In the genomic region with DNA sequence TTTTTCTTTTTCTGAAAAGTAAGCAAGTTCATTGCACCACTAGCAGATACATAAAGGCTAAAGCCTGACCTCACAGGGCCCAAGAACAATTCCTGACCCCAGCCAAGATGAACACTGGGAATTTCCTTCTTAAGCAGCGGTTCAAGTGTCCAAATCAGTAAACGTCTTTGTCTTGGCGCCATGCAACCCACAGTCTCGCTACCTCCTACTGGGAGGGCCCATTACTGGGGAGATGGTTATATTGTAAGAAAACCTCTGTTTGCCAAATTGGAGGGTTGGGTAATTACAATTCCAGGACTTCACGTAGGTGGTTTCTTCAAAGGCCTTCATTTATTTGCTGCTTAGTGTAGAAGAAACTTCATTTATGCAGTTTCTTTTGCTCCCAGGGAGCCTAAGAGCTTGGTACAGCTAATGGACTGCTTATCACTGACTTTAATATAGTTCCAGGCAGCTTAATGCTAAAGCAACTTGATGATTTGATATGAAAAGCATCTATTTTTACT, we compare ENCODE assay signal across 17 cellular contexts. TPM values are rescaled to one million over a fixed set of nuclear protein-coding genes. Genes with fewer than 3 reads are reported as not detected.
DNase-seq lines count a peak whose midpoint lies in the region; TF ChIP-seq lines count a peak whose summit lies in the region.
"Had no signal": no experiment of that assay in that cellular context is flagged by ENCODE, and none has a peak within 500 bp of the region (broad histone marks: within the 10 kb centered on the region; RNA-seq: fewer than 3 reads in every experiment).

No MANE protein-coding gene starts in this region.

- H3K4me3 ChIP-seq in A673 (ENCODE audit: low read depth, low read length, poor library complexity, severe bottlenecking) = peak overlapping the region; percentile 2
- no peak overlapping the region for H3K4me3 ChIP-seq in astrocyte of the spinal cord (ENCODE audit: low read depth, low read length)

- peak overlapping the region; percentile 96 for H3K27ac ChIP-seq in A673 (ENCODE audit: low read depth, low read length, poor library complexity, severe bottlenecking)
- H3K27ac ChIP-seq: C4-2B had no signal

- BruUV-seq in A673 (replicated peaks; lab: Mats Ljungman, UMichigan) = no TSS peak

- peak; percentile 99 for DNase-seq in A673 (ENCODE audit: low spot score)
- peak; percentile 89 for DNase-seq in NCI-H2227 treated with DMSO at 0.1 percent for 48 hours (lab: John Stamatoyannopoulos, UW)
- DNase-seq in astrocyte of the spinal cord (ENCODE audit: low read depth, low spot score) = peak; percentile 50
- peak; percentile 37 for DNase-seq in retina
- DNase-seq in AG08396 (ENCODE audit: low spot score) = no peak
- no peak for DNase-seq in activated CD4-positive, alpha-beta T cell treated with anti-CD3 and anti-CD28 coated beads, Interleukin-2, amount 50 U/mL, for 4 hours
- DNase-seq in UCSD-AML1 (lab: John Stamatoyannopoulos, UW; ENCODE audit: unreplicated experiment) = no peak
- DNase-seq: ACHN; AML-193; Caco-2; CD4-positive, alpha-beta T cell; DMS153; DMS79; GDM1; H9 had no signal

- H3K9me3 ChIP-seq in A673 (ENCODE audit: low read depth, low read length, poor library complexity, severe bottlenecking) = peaks cover 8% of the 10 kb centered on the region
- H3K9me3 ChIP-seq: Caco-2 had no signal

- no peaks in the 10 kb centered on the region for H3K27me3 ChIP-seq in A673 (replicated peaks; ENCODE audit: insufficient read depth, low read depth, low read length, poor library complexity)

- POLR2A ChIA-PET in A673 (lab: Charles Lee; ENCODE audit: low non-redundant PET) = interaction anchor here (0.6 to 0.9 kb wide), 3 partner anchors 58 to 277 kb away, joined by 8 to 10 read pairs (median 8); no protein-coding TSS in a partner anchor

- in situ Hi-C loops in astrocyte of the spinal cord (cut with HindIII; ENCODE audit: low sequenced_read_pairs) = no loop called here

- TF ChIP-seq CTCF in A673 (conservative IDR thresholded peaks at IDR 0.05; ENCODE audit: low read depth, low read length) (no peak), astrocyte of the spinal cord (IDR thresholded peaks at IDR 0.05; ENCODE audit: low read depth, low read length) (no peak)

- intact Hi-C loops in A673 (cut with micrococcal nuclease; ENCODE audit: unreplicated experiment) = loop anchor here (1.0 kb wide), 3 partner anchors 131 to 275 kb away; a partner anchor contains a TSS

- CTCF ChIA-PET in A673 (lab: Charles Lee) = interaction anchor here (1.1 kb wide), 1 partner anchor 31 kb away, joined by 4 read pairs; no protein-coding TSS in a partner anchor

- H3K36me3 ChIP-seq in A673 (ENCODE audit: insufficient read depth, low read length, poor library complexity, severe bottlenecking) = no peaks in the 10 kb centered on the region

- H3K4me1 ChIP-seq in A673 (ENCODE audit: insufficient read depth, low read length, poor library complexity, severe bottlenecking) = peaks cover 51% of the 10 kb centered on the region

RNA-seq across cellular contexts. Expression of a gene that starts 58.3 kb away (rescaled TPM):
- total RNA-seq in A673 (2021) = 81.6 and 85.2 TPM in 2 replicates
- total RNA-seq: Daoy had no signal

Comparison
In these comparisons a context has a peak if more than half of its experiments do, and no peak if none do; other contexts are left out.
1. DNase-seq: peak in A673 (single experiment), NCI-H2227 treated with DMSO at 0.1 percent for 48 hours (single experiment), astrocyte of the spinal cord (single experiment) and retina (single experiment); none in AG08396 (single experiment), activated CD4-positive, alpha-beta T cell treated with anti-CD3 and anti-CD28 coated beads, Interleukin-2, amount 50 U/mL, for 4 hours (0 of 2) and UCSD-AML1 (single experiment).